In the genomic region with DNA sequence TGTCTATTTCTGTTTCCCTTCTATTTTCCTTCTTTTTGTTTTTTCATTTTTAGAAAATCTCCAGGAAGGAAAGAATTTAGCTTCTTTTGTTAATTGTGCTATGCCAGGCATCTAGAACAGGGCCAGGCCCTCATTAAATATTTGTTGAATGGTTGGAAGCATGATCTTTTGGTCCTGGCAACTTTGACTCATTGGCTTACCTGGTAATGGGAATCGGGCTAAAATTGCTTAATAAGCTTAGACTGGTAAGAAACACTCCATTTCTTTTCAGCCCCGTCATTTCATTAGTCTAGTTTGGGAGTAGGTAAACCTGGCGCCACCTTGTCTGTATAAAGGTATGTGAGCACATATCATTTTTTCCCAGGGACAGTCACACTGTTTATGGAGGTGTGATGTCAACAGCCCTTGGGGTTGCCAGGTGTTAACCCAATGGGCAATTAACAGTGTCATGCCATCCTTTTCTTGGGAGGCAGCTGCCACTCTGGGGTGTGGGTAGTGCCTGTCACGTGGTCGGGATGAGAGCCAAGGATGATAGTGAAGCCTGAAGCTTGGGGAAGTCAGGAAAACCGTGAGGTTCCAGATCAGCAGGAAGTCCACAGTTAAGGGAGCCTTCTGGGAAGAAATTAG, we compare ENCODE assay signal across 22 cellular contexts. TPM values are rescaled to one million over a fixed set of nuclear protein-coding genes. Genes with fewer than 3 reads are reported as not detected.
A peak's percentile ranks its signal among the peaks of the same experiment; 100 is the strongest.
DNase-seq lines count a peak whose midpoint lies in the region; ATAC-seq, FAIRE-seq and TF ChIP-seq lines count a peak whose summit lies in the region.
"Had no signal": no experiment of that assay in that cellular context is flagged by ENCODE, and none has a peak within 500 bp of the region (broad histone marks: within the 10 kb centered on the region; RNA-seq: fewer than 3 reads in every experiment).

No MANE protein-coding gene starts in this region.

- TF ChIP-seq CTCF in Peyer's patch (IDR thresholded peaks at IDR 0.05) (no peak), neutrophil (IDR thresholded peaks at IDR 0.05) (no peak)

- H3K27me3 ChIP-seq in Peyer's patch (no peaks in the 10 kb centered on the region), neutrophil (no peaks in the 10 kb centered on the region)
- H3K27me3 ChIP-seq: BLaER1 had no signal

- ATAC-seq in esophagus mucosa (peak; percentile 78), left ventricle myocardium superior (no peak)
- ATAC-seq: CD8-positive, alpha-beta T cell had no signal

- H3K4me1 ChIP-seq in Peyer's patch: peaks cover 0 to 10% (median 3%) of the 10 kb centered on the region in 4 donors
- peaks cover 50 to 75% of the 10 kb centered on the region in 2 experiments for H3K4me1 ChIP-seq in neutrophil (ENCODE audit: control insufficient read depth in 1 of 2, insufficient read depth in 1 of 2, low read depth in 1 of 2, low read length in 1 of 2)

- H3K27ac ChIP-seq in Peyer's patch: peak overlapping the region in 2 of 4 donors; percentile 58 to 63
- H3K27ac ChIP-seq in neutrophil: peak overlapping the region; percentile 26
- H3K27ac ChIP-seq: BLaER1, RWPE1 had no signal

- FAIRE-seq in GM12892 (lab: Jason Lieb, UNC): no peak
- FAIRE-seq: D721Med, GM12891 had no signal

- intact Hi-C loops in left ventricle myocardium superior (cut with micrococcal nuclease): no loop called here

- DNase-seq in NCI-H146 (lab: John Stamatoyannopoulos, UW): peak; percentile 3
- DNase-seq in NCI-H146 treated with DMSO at 0.1 percent for 48 hours (lab: John Stamatoyannopoulos, UW; ENCODE audit: unreplicated experiment): no peak
- peak in 2 of 3 donors; percentile 82 to 91 for DNase-seq in Peyer's patch
- DNase-seq in left ventricle myocardium superior: no peak
- no peak for DNase-seq in AG08395 (ENCODE audit: low spot score)
- DNase-seq in GM12892 (ENCODE audit: insufficient read length): no peak
- DNase-seq: CD8-positive, alpha-beta T cell; GF-D8; GOT3; KBM-7; NCI-H1417 treated with DMSO at 0.1 percent for 48 hours; NCI-H2081; NCI-H226; NCI-H524 treated with DMSO at 0.1 percent for 48 hours had no signal

- no peak for TF ChIP-seq POLR2A in Peyer's patch (IDR thresholded peaks at IDR 0.05)
- TF ChIP-seq POLR2A in GM12892 (IDR thresholded peaks at IDR 0.05; ENCODE audit: low read depth, low read length): no peak

- H3K36me3 ChIP-seq in Peyer's patch: no peaks in the 10 kb centered on the region
- peaks cover 49% of the 10 kb centered on the region for H3K36me3 ChIP-seq in neutrophil
- H3K36me3 ChIP-seq: BLaER1 had no signal

- no peaks in the 10 kb centered on the region for H3K9me3 ChIP-seq in Peyer's patch
- H3K9me3 ChIP-seq in neutrophil: no peaks in the 10 kb centered on the region
- H3K9me3 ChIP-seq: BLaER1 had no signal

- H3K4me3 ChIP-seq in Peyer's patch: no peak overlapping the region
- no peak overlapping the region for H3K4me3 ChIP-seq in neutrophil (ENCODE audit: low read depth in 1 of 2, low read length in 1 of 2)
- H3K4me3 ChIP-seq: BLaER1 had no signal

RNA-seq across cellular contexts. Expression of gene NDEL1, which starts 9.5 kb away (rescaled TPM):
- 100 to 1,000 TPM in 2 of 4 donors, 10 to 100 TPM in 2; 70.4 to 125 (median 99.9) TPM for total RNA-seq in Peyer's patch
- total RNA-seq in esophagus mucosa: 75.9 TPM
- total RNA-seq in left ventricle myocardium superior: 25.5 TPM
- polyA plus RNA-seq in GM12892 (2012; ENCODE audit: missing spikeins): 19.6 TPM

RNA-seq across cellular contexts. Expression of gene RNF222, which starts 28.6 kb away (rescaled TPM):
- total RNA-seq in Peyer's patch: not detected
- total RNA-seq in esophagus mucosa: 10.8 TPM
- not detected for total RNA-seq in left ventricle myocardium superior
- not detected for polyA plus RNA-seq in GM12892 (2012; ENCODE audit: missing spikeins)
- total RNA-seq: A172, Daoy had no signal

RNA-seq across cellular contexts. Expression of gene RPL26, which starts 43.2 kb away (rescaled TPM):
- total RNA-seq in Peyer's patch (1,000 to 10,000 TPM in 2 of 4 donors, 100 to 1,000 TPM in 2; 851 to 2,184 (median 1,124) TPM), esophagus mucosa (1,742 TPM), left ventricle myocardium superior (1,047 TPM)
- 8,529 TPM for polyA plus RNA-seq in GM12892 (2012; ENCODE audit: missing spikeins)

Comparison
In these comparisons a context has a peak if more than half of its experiments do, and no peak if none do; other contexts are left out.
1. DNase-seq: peak in NCI-H146 (single experiment) and Peyer's patch (2 of 3); none in NCI-H146 treated with DMSO at 0.1 percent for 48 hours (single experiment), left ventricle myocardium superior (single experiment), AG08395 (single experiment) and GM12892 (single experiment).
2. RNA of gene RNF222, which starts 28.6 kb away (total RNA-seq): 10.8 TPM in esophagus mucosa (single experiment); not detected in Peyer's patch and not detected in left ventricle myocardium superior (single experiment); every median in the first group is over 10 times any median in the second.